Comparison of ENCODE assay signal across 8 cellular contexts in the genomic region with DNA sequence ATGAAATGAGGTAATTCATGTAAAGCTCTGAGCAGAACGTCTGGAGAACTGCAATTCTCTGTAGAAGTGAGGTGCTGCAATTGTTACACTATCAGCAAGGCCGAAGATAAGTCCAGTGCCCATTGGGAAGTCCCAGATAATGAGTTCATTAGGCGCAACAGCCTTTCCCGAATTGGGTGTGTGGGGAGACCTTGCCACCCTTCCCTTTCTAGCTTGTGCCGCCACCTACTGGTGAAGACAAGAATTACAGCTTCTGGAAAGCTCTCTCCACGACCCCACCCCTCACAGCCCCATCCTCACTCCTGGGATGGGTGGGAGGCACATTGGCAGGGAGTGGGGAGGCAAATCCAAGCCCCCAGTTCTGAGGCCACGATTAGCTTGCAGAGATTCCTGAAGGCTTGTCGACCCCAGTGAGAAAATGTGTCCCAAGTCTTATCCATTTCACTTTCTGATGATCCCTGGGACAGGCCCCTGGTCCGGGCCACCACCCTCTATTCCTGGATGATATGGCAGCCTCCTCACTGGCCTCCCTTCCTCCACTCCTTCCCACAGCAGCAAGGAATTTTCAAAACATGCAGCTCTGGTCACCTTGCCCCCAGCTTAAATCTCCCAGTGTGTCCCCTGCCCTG. TPM values are rescaled to one million over a fixed set of nuclear protein-coding genes. Genes with fewer than 3 reads are reported as not detected.
DNase-seq lines count a peak whose midpoint lies in the region; ATAC-seq and TF ChIP-seq lines count a peak whose summit lies in the region.

No MANE protein-coding gene starts in this region.

- H3K27ac Mint-ChIP-seq in CD14-positive monocyte: no peak overlapping the region
- peak overlapping the region in 1 of 3 experiments; percentile 15; a peak in 1 of 7 replicates for H3K27ac Mint-ChIP-seq in H9
- H3K27ac Mint-ChIP-seq in naive thymus-derived CD8-positive, alpha-beta T cell: peak overlapping the region in 1 of 10 donors; percentile 25

- H3K4me1 ChIP-seq in H9 (ENCODE audit: insufficient read depth, low read length) (no peaks in the 10 kb centered on the region), esophagus squamous epithelium (peaks cover 6 to 39% (median 27%) of the 10 kb centered on the region in 3 donors)

- no peak overlapping the region for H2BK20ac ChIP-seq in H9 (ENCODE audit: low read depth, low read length, poor library complexity, severe bottlenecking)

- no peak overlapping the region for H2AK5ac ChIP-seq in H9 (ENCODE audit: insufficient read length, low read length)

- ATAC-seq in naive thymus-derived CD8-positive, alpha-beta T cell: peak; percentile 35 to 49

- no peaks in the 10 kb centered on the region for H4K20me1 ChIP-seq in H9 (ENCODE audit: control insufficient read depth, insufficient read depth, insufficient read length)

- H3K4me1 Mint-ChIP-seq in CD14-positive monocyte: no peaks in the 10 kb centered on the region
- peaks cover 0 to 4% of the 10 kb centered on the region in 2 experiments; a peak in 1 of 4 replicates for H3K4me1 Mint-ChIP-seq in H9
- H3K4me1 Mint-ChIP-seq in naive thymus-derived CD8-positive, alpha-beta T cell: no peaks in the 10 kb centered on the region

- H3K36me3 ChIP-seq in esophagus squamous epithelium: no peaks in the 10 kb centered on the region

- no peak overlapping the region for H2BK5ac ChIP-seq in H9 (ENCODE audit: insufficient read length, low read length)

- H3K9ac ChIP-seq in H9 (ENCODE audit: extremely low read depth, insufficient read length, low read length): no peak overlapping the region

- H3T11ph ChIP-seq in H9 (ENCODE audit: low read length): no peak overlapping the region

- no peak overlapping the region for H3K56ac ChIP-seq in H9 (ENCODE audit: insufficient read length, low read depth, low read length)

- H3K36me3 Mint-ChIP-seq in CD14-positive monocyte (no peaks in the 10 kb centered on the region), H9 (ENCODE audit: insufficient read depth in 1 of 3, low read depth in 3 of 3) (no peaks in the 10 kb centered on the region)
- no peaks in the 10 kb centered on the region for H3K36me3 Mint-ChIP-seq in naive thymus-derived CD8-positive, alpha-beta T cell

- no peaks in the 10 kb centered on the region for H3K23me2 ChIP-seq in H9 (ENCODE audit: insufficient read length, low read depth, low read length, poor library complexity, severe bottlenecking)

- no peak overlapping the region for H2AFZ ChIP-seq in H9 (ENCODE audit: low read length)

- TF ChIP-seq POLR2A in esophagus squamous epithelium (IDR thresholded peaks at IDR 0.05): no peak

- POLR2A ChIA-PET in naive thymus-derived CD8-positive, alpha-beta T cell (lab: Charles Lee): interaction anchor here (0.5 kb wide), 1 partner anchor 391 kb away, joined by 5 read pairs; no protein-coding TSS in a partner anchor

- WGBS in H9 (ENCODE audit: extremely low coverage, insufficient read length, low lambda C conversion rate): no CpG with 5 or more reads among the region's 9 CpGs
- WGBS in esophagus squamous epithelium, 2 donors: 7 to 13% methylated on average over 4 to 5 of the region's 9 CpGs

- TF ChIP-seq CTCF in CD14-positive monocyte (IDR thresholded peaks at IDR 0.05) (peak; percentile 95), H9 (conservative IDR thresholded peaks at IDR 0.05) (peak; percentile 93), esophagus squamous epithelium (IDR thresholded peaks at IDR 0.05) (peak; percentile 90 to 98 (median 94))

- H4K91ac ChIP-seq in H9 (ENCODE audit: insufficient read length, low read depth, low read length): no peak overlapping the region

- H3K9me3 ChIP-seq in H9 (ENCODE audit: control insufficient read depth, low read depth, low read length) (no peaks in the 10 kb centered on the region), esophagus squamous epithelium (no peaks in the 10 kb centered on the region)

- H3K79me1 ChIP-seq in H9 (ENCODE audit: insufficient read depth, low read depth, low read length, poor library complexity, severe bottlenecking): no peaks in the 10 kb centered on the region

- no peak overlapping the region for H2BK15ac ChIP-seq in H9 (ENCODE audit: low read depth, low read length)

- no peak overlapping the region for H2BK120ac ChIP-seq in H9 (ENCODE audit: low read depth, low read length, poor library complexity, severe bottlenecking)

- no peak overlapping the region for H3K23ac ChIP-seq in H9 (ENCODE audit: insufficient read length, low read depth, low read length)

- H3K9me3 Mint-ChIP-seq in CD14-positive monocyte: no peaks in the 10 kb centered on the region
- no peaks in the 10 kb centered on the region for H3K9me3 Mint-ChIP-seq in H9
- H3K9me3 Mint-ChIP-seq in naive thymus-derived CD8-positive, alpha-beta T cell: no peaks in the 10 kb centered on the region

- DNase-seq in CD14-positive monocyte (ENCODE audit: low spot score) (peak; percentile 55), H9 (peak; percentile 78), NOMO-1 (lab: John Stamatoyannopoulos, UW; ENCODE audit: unreplicated experiment in 2 of 2) (peak; percentile 25 to 38), activated T-cell treated with anti-CD3 and anti-CD28 coated beads for 1 hour (ENCODE audit: low read depth) (peak; percentile 49), esophagus squamous epithelium (lab: John Stamatoyannopoulos, UW) (no peak), NCI-H2029 (lab: John Stamatoyannopoulos, UW) (no peak)
- peak; percentile 22 to 80 (median 47) for DNase-seq in naive thymus-derived CD8-positive, alpha-beta T cell
- DNase-seq in stimulated activated naive CD4-positive, alpha-beta T cell (lab: John Stamatoyannopoulos, UW): peak; percentile 4 to 56 (median 29)

- no peak overlapping the region for H3K14ac ChIP-seq in H9 (ENCODE audit: insufficient read depth, low read length)

- no peak overlapping the region for H3K18ac ChIP-seq in H9 (ENCODE audit: insufficient read length, low read depth, low read length)

- H3K27me3 Mint-ChIP-seq in CD14-positive monocyte (ENCODE audit: low read depth in 3 of 3) (peaks cover 3 to 5% (median 4%) of the 10 kb centered on the region in 3 donors), H9 (ENCODE audit: low read depth) (peaks cover 54% of the 10 kb centered on the region)
- peaks cover 1 to 29% (median 7%) of the 10 kb centered on the region in 5 donors for H3K27me3 Mint-ChIP-seq in naive thymus-derived CD8-positive, alpha-beta T cell

- no peaks in the 10 kb centered on the region for H3K79me2 ChIP-seq in H9 (ENCODE audit: insufficient read depth, low read length)

- H3K4me3 Mint-ChIP-seq in CD14-positive monocyte: no peak overlapping the region
- no peak overlapping the region for H3K4me3 Mint-ChIP-seq in H9
- H3K4me3 Mint-ChIP-seq in naive thymus-derived CD8-positive, alpha-beta T cell: no peak overlapping the region

- H3K27me3 ChIP-seq in H9 (ENCODE audit: insufficient read depth, low read length) (no peaks in the 10 kb centered on the region; the same call in 1 of the 2 replicates), esophagus squamous epithelium (no peaks in the 10 kb centered on the region)

- H4K5ac ChIP-seq in H9 (ENCODE audit: insufficient read length, low read depth, low read length): no peak overlapping the region

- intact Hi-C loops in CD14-positive monocyte (cut with micrococcal nuclease): loop anchor here in 1 of 2 donors (5.0 kb wide), 1 partner anchor 323 kb away; the partner anchor contains the start of genes HTD2 and RPP14
- intact Hi-C loops in esophagus squamous epithelium (cut with DNase I): loop anchor here (5.0 to 10.0 kb wide), 2 partner anchors 63 to 315 kb away; no protein-coding TSS in a partner anchor

- no peak overlapping the region for H2BK12ac ChIP-seq in H9 (ENCODE audit: insufficient read length, low read depth, low read length)

- no peak overlapping the region for H4K8ac ChIP-seq in H9 (replicated peaks; ENCODE audit: insufficient read length, low read depth, low read length)

- no peak overlapping the region for H3K4ac ChIP-seq in H9 (ENCODE audit: low read depth, low read length)

- H3K27ac ChIP-seq in H9 (ENCODE audit: insufficient read length, low read depth, low read length) (no peak overlapping the region), esophagus squamous epithelium (peak overlapping the region in 3 of 4 donors; percentile 69 to 82 (median 69))

- H3K4me2 ChIP-seq in H9 (ENCODE audit: insufficient read depth, insufficient read length, low read length): no peak overlapping the region

- H3K4me3 ChIP-seq in esophagus squamous epithelium: no peak overlapping the region

RNA-seq across cellular contexts. Expression of gene FAM3D, which starts 36.4 kb away (rescaled TPM):
- polyA plus RNA-seq in CD14-positive monocyte: 1 to 10 TPM in 1 of 2 donors, under 1 TPM in 1; 0.71 to 1.9 TPM
- total RNA-seq in H9 (2021) (not detected in 2 replicates), esophagus squamous epithelium (100 to 1,000 TPM in 3 of 4 donors, 10 to 100 TPM in 1; 84.3 to 214 (median 128) TPM)
- total RNA-seq in naive thymus-derived CD8-positive, alpha-beta T cell: not detected
- polyA plus RNA-seq in naive thymus-derived CD8-positive, alpha-beta T cell: not detected

RNA-seq across cellular contexts. Expression of gene FAM107A, which starts 53.0 kb away (rescaled TPM):
- polyA plus RNA-seq in CD14-positive monocyte: not detected
- total RNA-seq in H9 (2021) (0.11 and 0.13 TPM in 2 replicates), esophagus squamous epithelium (10 to 100 TPM in 2 of 4 donors, 1 to 10 TPM in 2; 3.9 to 78.6 (median 10.8) TPM)
- not detected for total RNA-seq in naive thymus-derived CD8-positive, alpha-beta T cell
- polyA plus RNA-seq in naive thymus-derived CD8-positive, alpha-beta T cell: not detected

Comparison
In these comparisons a context has a peak if more than half of its experiments do, and no peak if none do; other contexts are left out.
1. DNase-seq: peak in CD14-positive monocyte (single experiment), H9 (single experiment), NOMO-1 (2 of 2), activated T-cell treated with anti-CD3 and anti-CD28 coated beads for 1 hour (single experiment), naive thymus-derived CD8-positive, alpha-beta T cell (10 of 10) and stimulated activated naive CD4-positive, alpha-beta T cell (6 of 6); none in esophagus squamous epithelium (single experiment) and NCI-H2029 (single experiment).
2. RNA of gene FAM3D, which starts 36.4 kb away (total RNA-seq): 84.3 to 214 TPM in esophagus squamous epithelium; not detected in H9 and not detected in naive thymus-derived CD8-positive, alpha-beta T cell; every median in the first group is over 10 times any median in the second.
3. Peak in every context shown above with its lines, with median percentiles within 50 percentile points of each other: CTCF ChIP-seq.